In the genomic region with DNA sequence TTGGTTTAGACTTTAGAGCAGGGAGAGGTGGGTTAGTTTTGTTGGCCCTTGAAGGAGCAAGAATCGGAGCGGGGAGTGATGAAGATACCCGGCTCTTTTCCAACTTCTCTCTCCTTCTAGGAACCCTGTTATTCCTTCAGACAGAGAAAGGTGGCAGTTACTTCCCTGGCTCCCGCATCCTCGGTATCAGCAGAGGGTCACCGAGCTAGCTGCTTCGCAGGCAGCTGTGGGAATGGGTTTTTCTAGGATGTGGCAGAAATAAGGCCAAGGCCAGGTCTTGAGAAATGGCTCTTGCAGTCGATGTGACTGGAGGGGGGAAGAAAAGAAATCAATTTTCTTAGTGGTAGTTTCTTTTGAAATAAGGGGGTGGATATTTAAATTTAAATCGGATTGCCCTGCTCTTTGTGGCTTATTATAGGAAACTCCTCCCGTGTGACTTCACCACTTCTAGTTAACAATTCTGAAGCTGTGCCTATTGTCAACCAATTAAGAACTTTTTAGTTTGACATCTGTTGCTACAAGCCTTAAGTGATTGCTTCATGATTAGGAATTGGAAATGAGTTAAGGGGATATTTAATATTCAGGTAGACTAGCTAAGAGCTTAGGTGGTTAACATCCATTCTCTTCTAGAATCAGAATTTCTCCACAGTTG, we compare ENCODE assay signal across 9 cellular contexts. TPM values are rescaled to one million over a fixed set of nuclear protein-coding genes. Genes with fewer than 3 reads are reported as not detected.
DNase-seq lines count a peak whose midpoint lies in the region; ATAC-seq, FAIRE-seq and TF ChIP-seq lines count a peak whose summit lies in the region.
"Had no signal": no experiment of that assay in that cellular context is flagged by ENCODE, and none has a peak within 500 bp of the region (broad histone marks: within the 10 kb centered on the region; RNA-seq: fewer than 3 reads in every experiment).

No MANE protein-coding gene starts in this region.

- H3K27me3 ChIP-seq in AG04450 (ENCODE audit: control insufficient read depth, insufficient read depth, low read length) = no peaks in the 10 kb centered on the region
- no peaks in the 10 kb centered on the region for H3K27me3 ChIP-seq in mammary epithelial cell (ENCODE audit: insufficient read depth, low read length)
- H3K27me3 ChIP-seq in mucosa of stomach (ENCODE audit: control insufficient read depth, insufficient read depth, low read length) = no peaks in the 10 kb centered on the region

- H3K27ac ChIP-seq in AG04450 (ENCODE audit: low read depth, low read length) = peak overlapping the region; percentile 31
- H3K27ac ChIP-seq in mammary epithelial cell (ENCODE audit: insufficient read depth, low read depth, low read length) = no peak overlapping the region

- peak overlapping the region; percentile 92 for H3K4me2 ChIP-seq in mammary epithelial cell (ENCODE audit: insufficient read depth, low read depth, low read length)

- TF ChIP-seq CTCF in AG04450 (IDR thresholded peaks at IDR 0.05; ENCODE audit: low read depth, low read length) (no peak), mammary epithelial cell (conservative IDR thresholded peaks at IDR 0.05 in 1 of 2, IDR thresholded peaks at IDR 0.05 in 1 of 2; ENCODE audit: extremely low read depth in 1 of 2, insufficient read depth in 1 of 2, low read depth in 1 of 2, low read length in 2 of 2) (no peak)

- dilution Hi-C loops in mammary epithelial cell (cut with HindIII; ENCODE audit: low sequenced_read_pairs) = no loop called here

- in situ Hi-C loops in KBM-7 (cut with MboI; ENCODE audit: low pct_unique_long_range_greater_than_20kb, low sequenced_read_pairs) = no loop called here
- in situ Hi-C loops in mammary epithelial cell (cut with MboI; ENCODE audit: low sequenced_read_pairs in 2 of 2) = no loop called here

- H3K9me3 ChIP-seq in AG04450 (ENCODE audit: control insufficient read depth, insufficient read depth, low read length) (no peaks in the 10 kb centered on the region), mammary epithelial cell (replicated peaks; ENCODE audit: insufficient read depth, low read length) (no peaks in the 10 kb centered on the region), mucosa of stomach (ENCODE audit: control insufficient read depth, low read length) (no peaks in the 10 kb centered on the region)

- WGBS in mammary epithelial cell (ENCODE audit: low coverage, missing lambda C conversion rate) = 7% methylated on average over 8 of the region's 10 CpGs

- TSS peak; percentile 24 for BruUV-seq in mammary epithelial cell (replicated peaks; lab: Mats Ljungman, UMichigan)

- CTCF ChIA-PET in AG04450 (lab: Charles Lee) (interaction anchor here (0.9 to 2.0 kb wide), 4 partner anchors 17 to 375 kb away, joined by 3 to 6 read pairs (median 4); no protein-coding TSS in a partner anchor), mammary epithelial cell (lab: Charles Lee; ENCODE audit: low non-redundant PET) (no interaction called here)

- POLR2A ChIA-PET in AG04450 (lab: Yijun Ruan, JAX) = interaction anchor here (0.6 kb wide), 1 partner anchor 227 kb away, joined by 3 read pairs; no protein-coding TSS in a partner anchor

- intact Hi-C loops in mammary epithelial cell (cut with micrococcal nuclease) = no loop called here

- H2AFZ ChIP-seq in mammary epithelial cell (ENCODE audit: low read depth, low read length) = peak overlapping the region; percentile 86

- DNase-seq in AG04450 (ENCODE audit: low read depth, low spot score) (no peak), KBM-7 (peak; percentile 14), mammary epithelial cell (no peak), urothelium cell line (ENCODE audit: low spot score) (no peak), germinal center (ENCODE audit: low spot score) (no peak)
- no peak for DNase-seq in stimulated activated CD4-positive, alpha-beta T cell treated with anti-CD3 and anti-CD28 coated beads, Interleukin-12 subunit alpha, Interleukin-12 subunit beta, amount 100 ng/mL, for 4 hours

- H3K9ac ChIP-seq in mammary epithelial cell (ENCODE audit: insufficient read depth, low read length) (peak overlapping the region; percentile 56), mucosa of stomach (ENCODE audit: low read length) (peak overlapping the region; percentile 80)

- H3K4me3 ChIP-seq in AG04450 (ENCODE audit: low read depth, low read length) (peak overlapping the region; percentile 67), mammary epithelial cell (replicated peaks in 1 of 3; ENCODE audit: insufficient read depth in 1 of 3, low read depth in 2 of 3, low read length in 3 of 3) (peak overlapping the region; percentile 65 to 83 (median 68)), mucosa of stomach (ENCODE audit: low read length) (peak overlapping the region; percentile 81)

- ATAC-seq in HG02938 (IDR thresholded peaks at IDR 0.05; ENCODE audit: unreplicated experiment) = no peak

- H3K36me3 ChIP-seq in mammary epithelial cell (ENCODE audit: insufficient read depth, low read length) (no peaks in the 10 kb centered on the region), mucosa of stomach (ENCODE audit: control insufficient read depth, insufficient read depth, low read length) (no peaks in the 10 kb centered on the region)

- no peaks in the 10 kb centered on the region for H4K20me1 ChIP-seq in mammary epithelial cell (ENCODE audit: insufficient read depth, low read length)

- H3K79me2 ChIP-seq in mammary epithelial cell (ENCODE audit: insufficient read depth, low read length) = peaks cover 65% of the 10 kb centered on the region

- no peak for FAIRE-seq in urothelium cell line (lab: Jason Lieb, UNC)

- peaks cover 26% of the 10 kb centered on the region for H3K4me1 ChIP-seq in mammary epithelial cell (ENCODE audit: insufficient read depth, low read length)
- peaks cover 24% of the 10 kb centered on the region for H3K4me1 ChIP-seq in mucosa of stomach (ENCODE audit: control insufficient read depth, insufficient read depth, low read length)

RNA-seq across cellular contexts. Expression of gene SAP30L, which starts 1.4 kb away (rescaled TPM):
- polyA plus RNA-seq in AG04450 (2011; rRNA removed) (36.5 and 51.9 TPM in 2 replicates), mammary epithelial cell (18.4 TPM)
- polyA minus RNA-seq in AG04450 (2011; rRNA and poly(A)+ RNA removed) = 14.4 and 18.6 TPM in 2 replicates
- total RNA-seq in mammary epithelial cell = 10 to 100 TPM; 21.7 to 34.9 TPM
- 3.8 TPM for polyA minus RNA-seq in mammary epithelial cell

RNA-seq across cellular contexts. Expression of gene HAND1, which starts 30.8 kb away (rescaled TPM):
- not detected in 2 replicates for polyA plus RNA-seq in AG04450 (2011; rRNA removed)
- not detected in 2 replicates for polyA minus RNA-seq in AG04450 (2011; rRNA and poly(A)+ RNA removed)
- not detected for total RNA-seq in mammary epithelial cell
- not detected for polyA plus RNA-seq in mammary epithelial cell
- polyA minus RNA-seq in mammary epithelial cell = not detected
- total RNA-seq: subcutaneous adipose tissue had no signal
